ENCODE assay signal across 23 cellular contexts in the genomic region with DNA sequence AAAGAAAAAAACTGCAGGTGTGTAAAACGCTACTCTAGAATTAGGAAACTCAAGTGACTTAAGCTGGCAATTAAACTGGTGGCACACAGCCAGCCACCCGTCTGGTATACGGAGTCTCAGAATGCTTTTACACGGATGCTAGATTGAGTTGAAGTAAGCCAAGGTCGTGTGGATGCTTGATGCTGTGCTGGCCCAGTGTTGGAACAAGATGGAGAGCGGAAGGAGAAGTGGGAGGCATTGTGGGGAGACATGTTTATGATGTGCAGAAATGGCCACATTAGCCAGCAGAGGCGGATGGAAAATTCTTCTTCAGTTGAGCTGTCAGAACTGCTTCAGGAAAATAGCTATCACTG.
"Had no signal": no experiment of that assay in that cellular context is flagged by ENCODE, and none has a peak within 500 bp of the region (broad histone marks: within the 10 kb centered on the region; RNA-seq: fewer than 3 reads in every experiment).

No MANE protein-coding gene starts in this region.

- H3K27ac ChIP-seq: brain microvascular endothelial cell, dorsolateral prefrontal cortex, gastrocnemius medialis, pancreas, right lobe of liver, skin epidermis, tibial artery had no signal

- H3K36me3 ChIP-seq: brain microvascular endothelial cell, gastrocnemius medialis, pancreas, right lobe of liver, tibial artery had no signal

- DNase-seq: activated CD4-positive, alpha-beta T cell treated with anti-CD3 and anti-CD28 coated beads for 1 hour; activated CD4-positive, alpha-beta T cell treated with anti-CD3 and anti-CD28 coated beads, Interleukin-2, amount 50 U/mL, for 1 hour; activated CD8-positive, alpha-beta T cell treated with anti-CD3 and anti-CD28 coated beads, Interleukin-2, amount 10 ng/mL, durations not matched to agents 7 days and 5 days; activated gamma-delta T cell treated with Interleukin-2 at 50 U/mL for 16 hours; brain microvascular endothelial cell; effector memory CD8-positive, alpha-beta T cell; gastrocnemius medialis; left colon; natural killer cell; right lobe of liver; stimulated activated CD4-positive, alpha-beta T cell treated with anti-CD3 and anti-CD28 coated beads, Interleukin-1b, Interleukin-23, amount 100 ng/mL, for 48 hours; substantia nigra; T-helper 1 cell; tibial artery had no signal

- H3K36me3 Mint-ChIP-seq: activated naive CD4-positive, alpha-beta T cell treated with anti-CD3 and anti-CD28 coated beads, Interleukin-2, amount 50 U/mL, for 24 hours; mesothelial cell of epicardium; natural killer cell had no signal

- H3K9me3 ChIP-seq: gastrocnemius medialis, pancreas, right lobe of liver, tibial artery had no signal

- H3K4me1 Mint-ChIP-seq: activated naive CD4-positive, alpha-beta T cell treated with anti-CD3 and anti-CD28 coated beads, Interleukin-2, amount 50 U/mL, for 24 hours; central memory CD8-positive, alpha-beta T cell; mesothelial cell of epicardium; natural killer cell had no signal

- H3K27me3 ChIP-seq: brain microvascular endothelial cell, gastrocnemius medialis, pancreas, right lobe of liver, tibial artery had no signal

- H3K4me3 Mint-ChIP-seq: activated CD8-positive, alpha-beta T cell treated with anti-CD3 and anti-CD28 coated beads, Interleukin-2, amount 10 ng/mL, durations not matched to agents 7 days and 5 days; activated naive CD4-positive, alpha-beta T cell treated with anti-CD3 and anti-CD28 coated beads, Interleukin-2, amount 50 U/mL, for 24 hours; activated T-helper 1 cell treated with anti-CD3 and anti-CD28 coated beads, Interleukin-12 subunit alpha, Interleukin-12 subunit beta, Interleukin-2, Interleukin-4 antibody, amounts not matched to agents 30 ng/mL and 10 ng/mL and 1 ng/mL, durations not matched to agents 14 hours and 24 hours and 36 hours; central memory CD8-positive, alpha-beta T cell; effector memory CD8-positive, alpha-beta T cell; mesothelial cell of epicardium; natural killer cell; stimulated activated naive CD8-positive, alpha-beta T cell treated with anti-CD3 and anti-CD28 coated beads, Interleukin-15, Interleukin-2, amounts not matched to agents 100 ng/mL and 50 ng/mL, for 24 hours had no signal

- ATAC-seq: activated CD8-positive, alpha-beta T cell treated with anti-CD3 and anti-CD28 coated beads, Interleukin-2, amount 10 ng/mL, durations not matched to agents 7 days and 5 days; effector memory CD8-positive, alpha-beta T cell; esophagus mucosa; gastrocnemius medialis; left colon; natural killer cell; pancreas; right lobe of liver had no signal

- H3K9me3 Mint-ChIP-seq: mesothelial cell of epicardium had no signal

- H3K27me3 Mint-ChIP-seq: activated naive CD4-positive, alpha-beta T cell treated with anti-CD3 and anti-CD28 coated beads, Interleukin-2, amount 50 U/mL, for 24 hours; central memory CD8-positive, alpha-beta T cell; effector memory CD8-positive, alpha-beta T cell; stimulated activated naive CD8-positive, alpha-beta T cell treated with anti-CD3 and anti-CD28 coated beads, Interleukin-15, Interleukin-2, amounts not matched to agents 100 ng/mL and 50 ng/mL, for 24 hours had no signal

- H3K4me1 ChIP-seq: gastrocnemius medialis, pancreas, right lobe of liver, tibial artery had no signal

- H3K4me3 ChIP-seq: dorsolateral prefrontal cortex, gastrocnemius medialis, pancreas, right lobe of liver, skin epidermis, tibial artery had no signal

- H3K27ac Mint-ChIP-seq: activated CD8-positive, alpha-beta T cell treated with anti-CD3 and anti-CD28 coated beads, Interleukin-2, amount 10 ng/mL, durations not matched to agents 7 days and 5 days; activated naive CD4-positive, alpha-beta T cell treated with anti-CD3 and anti-CD28 coated beads, Interleukin-2, amount 50 U/mL, for 24 hours; activated T-helper 1 cell treated with anti-CD3 and anti-CD28 coated beads, Interleukin-12 subunit alpha, Interleukin-12 subunit beta, Interleukin-2, Interleukin-4 antibody, amounts not matched to agents 30 ng/mL and 10 ng/mL and 1 ng/mL, durations not matched to agents 14 hours and 24 hours and 36 hours; effector memory CD8-positive, alpha-beta T cell; mesothelial cell of epicardium; natural killer cell; stimulated activated naive CD8-positive, alpha-beta T cell treated with anti-CD3 and anti-CD28 coated beads, Interleukin-15, Interleukin-2, amounts not matched to agents 100 ng/mL and 50 ng/mL, for 24 hours had no signal
